ENCODE assay signal across 1 cellular context in the genomic region with DNA sequence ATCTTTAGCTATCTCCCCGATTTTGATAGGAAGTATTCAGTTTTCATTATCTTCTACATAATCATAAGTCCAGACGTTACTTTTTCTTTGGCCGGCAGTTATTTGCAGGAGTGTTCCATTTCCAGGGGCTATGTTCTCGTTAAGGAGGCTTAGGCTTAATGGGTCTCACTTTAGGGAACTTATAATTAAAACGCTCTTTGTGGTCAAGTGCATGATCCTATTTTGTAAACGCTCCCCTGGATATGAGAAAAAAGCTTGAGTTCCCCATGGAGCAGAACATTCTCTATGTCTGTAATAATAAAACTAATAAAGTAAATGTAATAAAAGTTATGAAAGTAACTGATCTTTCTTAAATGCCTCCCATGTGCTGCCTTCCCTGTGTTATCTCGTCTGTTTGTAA.
TF ChIP-seq lines count a peak whose summit lies in the region.

No MANE protein-coding gene starts in this region.

TF ChIP-seq in K562, 482 proteins besides CTCF, POLR2A, EP300 and RAD21:
- TF ChIP-seq SUPT5H (IDR thresholded peaks at IDR 0.05) (no peak), ZBTB17 (CRISPR knock-in tag; IDR thresholded peaks at IDR 0.05) (no peak), BRF1 (IDR thresholded peaks at IDR 0.05; ENCODE audit: borderline replicate concordance, extremely low read depth, insufficient read length) (no peak), CAMTA2 (CRISPR knock-in tag; conservative IDR thresholded peaks at IDR 0.05) (no peak)
- TF ChIP-seq, protein P1, sequence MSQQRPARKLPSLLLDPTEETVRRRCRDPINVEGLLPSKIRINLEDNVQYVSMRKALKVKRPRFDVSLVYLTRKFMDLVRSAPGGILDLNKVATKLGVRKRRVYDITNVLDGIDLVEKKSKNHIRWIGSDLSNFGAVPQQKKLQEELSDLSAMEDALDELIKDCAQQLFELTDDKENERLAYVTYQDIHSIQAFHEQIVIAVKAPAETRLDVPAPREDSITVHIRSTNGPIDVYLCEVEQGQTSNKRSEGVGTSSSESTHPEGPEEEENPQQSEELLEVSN (IDR thresholded peaks at IDR 0.05; ENCODE audit: borderline replicate concordance in 1 of 2, extremely low read depth in 1 of 2, insufficient read depth in 1 of 2, insufficient read length in 1 of 2, low read depth in 1 of 2, low read length in 1 of 2, poor library complexity in 1 of 2, severe bottlenecking in 1 of 2): no peak
- TF ChIP-seq, protein P2, sequence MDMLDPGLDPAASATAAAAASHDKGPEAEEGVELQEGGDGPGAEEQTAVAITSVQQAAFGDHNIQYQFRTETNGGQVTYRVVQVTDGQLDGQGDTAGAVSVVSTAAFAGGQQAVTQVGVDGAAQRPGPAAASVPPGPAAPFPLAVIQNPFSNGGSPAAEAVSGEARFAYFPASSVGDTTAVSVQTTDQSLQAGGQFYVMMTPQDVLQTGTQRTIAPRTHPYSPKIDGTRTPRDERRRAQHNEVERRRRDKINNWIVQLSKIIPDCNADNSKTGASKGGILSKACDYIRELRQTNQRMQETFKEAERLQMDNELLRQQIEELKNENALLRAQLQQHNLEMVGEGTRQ (CRISPR knock-in tag; IDR thresholded peaks at IDR 0.05): no peak
